ENCODE assay signal across 18 cellular contexts in the genomic region with DNA sequence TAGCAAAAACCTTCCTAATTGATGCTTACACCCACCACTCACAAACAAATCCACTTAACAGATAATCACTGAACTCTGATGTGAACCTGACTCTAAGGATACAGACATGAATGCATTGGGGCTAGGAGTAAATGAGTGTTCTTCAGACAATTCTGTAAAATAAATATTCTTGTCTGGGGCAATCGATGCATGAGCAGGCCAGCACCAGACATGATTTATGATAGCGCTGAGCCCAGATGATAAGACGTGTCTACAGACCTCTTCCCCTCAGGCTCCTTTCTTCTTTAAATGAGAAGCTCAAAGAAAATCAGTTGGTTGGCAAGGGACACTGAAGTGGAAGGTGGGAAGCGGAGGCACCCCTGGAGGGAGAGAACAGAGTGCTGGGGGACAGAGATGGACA.
"Had no signal": no experiment of that assay in that cellular context is flagged by ENCODE, and none has a peak within 500 bp of the region (broad histone marks: within the 10 kb centered on the region; RNA-seq: fewer than 3 reads in every experiment).

No MANE protein-coding gene starts in this region.

- DNase-seq: activated B cell treated with CpG ODN at 0.5 μM for 24 hours; activated CD4-positive, alpha-beta T cell treated with anti-CD3 and anti-CD28 coated beads, Interleukin-2, amount 10 ng/mL, durations not matched to agents 24 days and 14 days; activated naive CD4-positive, alpha-beta T cell; activated naive CD8-positive, alpha-beta T cell treated with anti-CD3 and anti-CD28 coated beads, Interleukin-2, amount 10 ng/mL, durations not matched to agents 7 days and 5 days; activated T-cell treated with anti-CD3 and anti-CD28 coated beads for 4 hours; anterior cingulate cortex; cerebellar nuclear complex; dermis blood vessel endothelial cell; left ventricle myocardium inferior; naive thymus-derived CD8-positive, alpha-beta T cell; nucleus accumbens; stimulated activated CD4-positive, alpha-beta T cell treated with anti-CD3 and anti-CD28 coated beads, Interleukin-4, amount 100 ng/mL, for 1 hour; stimulated activated naive CD8-positive, alpha-beta T cell treated with anti-CD3 and anti-CD28 coated beads, Interleukin-15, Interleukin-2, amounts not matched to agents 100 U/mL and 50 U/mL, for 24 hours; T-helper 17 cell; upper lobe of left lung had no signal

- H3K4me3 ChIP-seq: left ventricle myocardium inferior, right atrium auricular region, suprapubic skin, upper lobe of left lung had no signal

- H3K27me3 ChIP-seq: right atrium auricular region, suprapubic skin, upper lobe of left lung had no signal

- H3K27ac Mint-ChIP-seq: activated B cell treated with CpG ODN at 0.5 μM for 24 hours; activated CD4-positive, alpha-beta T cell treated with anti-CD3 and anti-CD28 coated beads, Interleukin-2, amount 10 ng/mL, durations not matched to agents 24 days and 14 days; activated naive CD8-positive, alpha-beta T cell treated with anti-CD3 and anti-CD28 coated beads, Interleukin-2, amount 10 ng/mL, durations not matched to agents 7 days and 5 days; memory B cell; T-helper 17 cell had no signal

- H3K36me3 ChIP-seq: left ventricle myocardium inferior, right atrium auricular region, suprapubic skin, upper lobe of left lung had no signal

- H3K27ac ChIP-seq: left ventricle myocardium inferior, right atrium auricular region, suprapubic skin, upper lobe of left lung had no signal

- H3K9me3 Mint-ChIP-seq: activated CD4-positive, alpha-beta T cell treated with anti-CD3 and anti-CD28 coated beads, Interleukin-2, amount 10 ng/mL, durations not matched to agents 24 days and 14 days; activated naive CD8-positive, alpha-beta T cell treated with anti-CD3 and anti-CD28 coated beads, Interleukin-2, amount 10 ng/mL, durations not matched to agents 7 days and 5 days; memory B cell; naive thymus-derived CD8-positive, alpha-beta T cell had no signal

- H3K36me3 Mint-ChIP-seq: activated naive CD8-positive, alpha-beta T cell treated with anti-CD3 and anti-CD28 coated beads, Interleukin-2, amount 10 ng/mL, durations not matched to agents 7 days and 5 days; memory B cell; naive thymus-derived CD8-positive, alpha-beta T cell had no signal

- ATAC-seq: naive thymus-derived CD8-positive, alpha-beta T cell; stimulated activated naive CD8-positive, alpha-beta T cell treated with anti-CD3 and anti-CD28 coated beads, Interleukin-15, Interleukin-2, amounts not matched to agents 100 U/mL and 50 U/mL, for 24 hours; T-helper 17 cell had no signal

- H3K4me1 Mint-ChIP-seq: activated B cell treated with CpG ODN at 0.5 μM for 24 hours; activated CD4-positive, alpha-beta T cell treated with anti-CD3 and anti-CD28 coated beads, Interleukin-2, amount 10 ng/mL, durations not matched to agents 24 days and 14 days; activated naive CD8-positive, alpha-beta T cell treated with anti-CD3 and anti-CD28 coated beads, Interleukin-2, amount 10 ng/mL, durations not matched to agents 7 days and 5 days had no signal

- H3K4me3 Mint-ChIP-seq: activated B cell treated with CpG ODN at 0.5 μM for 24 hours; activated CD4-positive, alpha-beta T cell treated with anti-CD3 and anti-CD28 coated beads, Interleukin-2, amount 10 ng/mL, durations not matched to agents 24 days and 14 days; activated naive CD8-positive, alpha-beta T cell treated with anti-CD3 and anti-CD28 coated beads, Interleukin-2, amount 10 ng/mL, durations not matched to agents 7 days and 5 days; memory B cell; naive thymus-derived CD8-positive, alpha-beta T cell; T-helper 17 cell had no signal

- H3K4me1 ChIP-seq: left ventricle myocardium inferior, right atrium auricular region, suprapubic skin, upper lobe of left lung had no signal

- H3K9me3 ChIP-seq: suprapubic skin, upper lobe of left lung had no signal

- H3K27me3 Mint-ChIP-seq: activated B cell treated with CpG ODN at 0.5 μM for 24 hours, memory B cell had no signal
